Comparison of ENCODE assay signal across 1 cellular context in the genomic region with DNA sequence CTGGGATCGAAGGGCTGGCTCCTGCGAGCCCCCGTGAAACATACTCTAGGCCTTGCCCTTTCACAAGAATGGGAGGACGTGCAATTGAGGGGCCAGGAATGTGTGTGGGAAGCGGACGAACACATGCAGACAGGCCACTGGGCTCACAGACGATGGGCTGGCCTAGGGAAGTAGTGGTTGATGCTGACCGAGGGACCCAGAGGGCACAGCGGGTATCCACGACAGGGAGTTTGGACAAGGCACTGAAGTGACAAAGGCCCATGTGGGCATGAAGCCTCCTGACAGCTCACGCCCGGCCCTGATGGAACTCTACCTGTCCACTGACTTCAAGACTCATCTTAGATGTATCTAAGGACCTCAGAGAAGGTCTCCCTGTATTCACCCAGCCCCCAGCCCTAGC.
TF ChIP-seq lines count a peak whose summit lies in the region.

No MANE protein-coding gene starts in this region.

TF ChIP-seq in SK-N-SH, 30 proteins besides CTCF, POLR2A, EP300 and RAD21 (continued from another document):
- no peak for TF ChIP-seq REST (IDR thresholded peaks at IDR 0.05; ENCODE audit: low read depth, low read length)
- TF ChIP-seq TEAD4 (IDR thresholded peaks at IDR 0.05; ENCODE audit: borderline replicate concordance, insufficient read depth) = no peak
- TF ChIP-seq, protein P1, sequence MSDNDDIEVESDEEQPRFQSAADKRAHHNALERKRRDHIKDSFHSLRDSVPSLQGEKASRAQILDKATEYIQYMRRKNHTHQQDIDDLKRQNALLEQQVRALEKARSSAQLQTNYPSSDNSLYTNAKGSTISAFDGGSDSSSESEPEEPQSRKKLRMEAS (IDR thresholded peaks at IDR 0.05; ENCODE audit: low read depth) = no peak
- no peak for TF ChIP-seq ELF1 (IDR thresholded peaks at IDR 0.05)
- TF ChIP-seq FOSL2 (IDR thresholded peaks at IDR 0.05; ENCODE audit: borderline replicate concordance, low read depth) = no peak
- no peak for TF ChIP-seq TCF12 (IDR thresholded peaks at IDR 0.05)
- TF ChIP-seq SIN3A (IDR thresholded peaks at IDR 0.05; ENCODE audit: borderline replicate concordance, low read depth, low read length) = no peak
- TF ChIP-seq, protein P2, sequence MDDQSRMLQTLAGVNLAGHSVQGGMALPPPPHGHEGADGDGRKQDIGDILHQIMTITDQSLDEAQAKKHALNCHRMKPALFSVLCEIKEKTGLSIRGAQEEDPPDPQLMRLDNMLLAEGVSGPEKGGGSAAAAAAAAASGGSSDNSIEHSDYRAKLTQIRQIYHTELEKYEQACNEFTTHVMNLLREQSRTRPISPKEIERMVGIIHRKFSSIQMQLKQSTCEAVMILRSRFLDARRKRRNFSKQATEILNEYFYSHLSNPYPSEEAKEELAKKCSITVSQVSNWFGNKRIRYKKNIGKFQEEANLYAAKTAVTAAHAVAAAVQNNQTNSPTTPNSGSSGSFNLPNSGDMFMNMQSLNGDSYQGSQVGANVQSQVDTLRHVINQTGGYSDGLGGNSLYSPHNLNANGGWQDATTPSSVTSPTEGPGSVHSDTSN (IDR thresholded peaks at IDR 0.05) = no peak
- no peak for TF ChIP-seq CHD2 (IDR thresholded peaks at IDR 0.05; ENCODE audit: low read length, partially characterized antibody)
- no peak for TF ChIP-seq GABPA (IDR thresholded peaks at IDR 0.05; ENCODE audit: low read depth)
- no peak for TF ChIP-seq SMC3 (IDR thresholded peaks at IDR 0.05; ENCODE audit: low read depth, low read length)
- TF ChIP-seq YY1 (IDR thresholded peaks at IDR 0.05; ENCODE audit: low read depth) = no peak
- TF ChIP-seq MXI1 (IDR thresholded peaks at IDR 0.05; ENCODE audit: low read depth, low read length) = no peak
- TF ChIP-seq MEF2A (IDR thresholded peaks at IDR 0.05; ENCODE audit: borderline replicate concordance, low read depth) = no peak
- TF ChIP-seq TAF1 (IDR thresholded peaks at IDR 0.05; ENCODE audit: borderline replicate concordance, low read depth, low read length) = no peak
- no peak for TF ChIP-seq FOXM1 (IDR thresholded peaks at IDR 0.05; ENCODE audit: low read depth)
- TF ChIP-seq EZH2phosphoT487 (IDR thresholded peaks at IDR 0.05; ENCODE audit: borderline replicate concordance, low read depth) = no peak
